In genomic region chr1:171252482-171252881, GRCh38 we compare ENCODE assay signal across 8 cellular contexts. TPM values are rescaled to one million over a fixed set of nuclear protein-coding genes. Genes with fewer than 3 reads are reported as not detected.
A peak's percentile ranks its signal among the peaks of the same experiment; 100 is the strongest.
DNase-seq lines count a peak whose midpoint lies in the region; ATAC-seq and TF ChIP-seq lines count a peak whose summit lies in the region.
"Had no signal": no experiment of that assay in that cellular context is flagged by ENCODE, and none has a peak within 500 bp of the region (broad histone marks: within the 10 kb centered on the region; RNA-seq: fewer than 3 reads in every experiment).

No MANE protein-coding gene starts in this region.

- no peak for DNase-seq in naive thymus-derived CD4-positive, alpha-beta T cell
- DNase-seq in osteoblast (ENCODE audit: insufficient read length, low spot score, missing footprints): no peak
- no peak for DNase-seq in vagina (ENCODE audit: extremely low spot score in 2 of 2)
- no peak for DNase-seq in H7

- peaks cover 44 to 56% (median 53%) of the 10 kb centered on the region in 5 donors for H3K27me3 Mint-ChIP-seq in naive thymus-derived CD4-positive, alpha-beta T cell

- no peaks in the 10 kb centered on the region for H3K36me3 Mint-ChIP-seq in naive thymus-derived CD4-positive, alpha-beta T cell

- intact Hi-C loops in naive thymus-derived CD4-positive, alpha-beta T cell (cut with micrococcal nuclease): no loop called here
- intact Hi-C loops in vagina (cut with DNase I): no loop called here

- ATAC-seq in GM18858 (IDR thresholded peaks at IDR 0.05; ENCODE audit: unreplicated experiment) (peak; percentile 95), GM21619 (IDR thresholded peaks at IDR 0.05; ENCODE audit: unreplicated experiment) (peak; percentile 87), HG03571 (IDR thresholded peaks at IDR 0.05; ENCODE audit: unreplicated experiment) (peak; percentile 46)
- ATAC-seq in naive thymus-derived CD4-positive, alpha-beta T cell: no peak

- H3K4me3 ChIP-seq in naive thymus-derived CD4-positive, alpha-beta T cell (ENCODE audit: low read length): no peak overlapping the region
- H3K4me3 ChIP-seq in osteoblast (ENCODE audit: insufficient read depth, low read length) (no peak overlapping the region), vagina (no peak overlapping the region), H7 (ENCODE audit: insufficient read depth, low read depth, low read length) (no peak overlapping the region)

- no peak for TF ChIP-seq CTCF in osteoblast (IDR thresholded peaks at IDR 0.05; ENCODE audit: extremely low read depth, low read depth, low read length)
- no peak for TF ChIP-seq CTCF in vagina (IDR thresholded peaks at IDR 0.05)

- peaks cover 0 to 2% (median 0%) of the 10 kb centered on the region in 11 donors for H3K9me3 Mint-ChIP-seq in naive thymus-derived CD4-positive, alpha-beta T cell

- TF ChIP-seq POLR2A in vagina (IDR thresholded peaks at IDR 0.05): no peak

- peak overlapping the region in 8 of 10 donors; percentile 10 to 78 (median 52) for H3K4me3 Mint-ChIP-seq in naive thymus-derived CD4-positive, alpha-beta T cell

- H3K4me1 ChIP-seq in naive thymus-derived CD4-positive, alpha-beta T cell (ENCODE audit: control insufficient read depth in 2 of 2, insufficient read depth in 2 of 2, low read length in 2 of 2): no peaks in the 10 kb centered on the region
- H3K4me1 ChIP-seq in osteoblast (ENCODE audit: insufficient read depth, low read length) (peaks cover 12% of the 10 kb centered on the region), vagina (peaks cover 28% of the 10 kb centered on the region)

- no peak overlapping the region for H3K27ac Mint-ChIP-seq in naive thymus-derived CD4-positive, alpha-beta T cell

- no peak overlapping the region for H3K27ac ChIP-seq in naive thymus-derived CD4-positive, alpha-beta T cell (ENCODE audit: low read depth, low read length)
- no peak overlapping the region for H3K27ac ChIP-seq in osteoblast (ENCODE audit: low read depth, low read length)
- no peak overlapping the region for H3K27ac ChIP-seq in vagina

- no peaks in the 10 kb centered on the region for H4K20me1 ChIP-seq in osteoblast (ENCODE audit: insufficient read depth, low read length)

- H2AFZ ChIP-seq in osteoblast (ENCODE audit: low read length): no peak overlapping the region

- POLR2A ChIA-PET in naive thymus-derived CD4-positive, alpha-beta T cell (lab: Charles Lee): no interaction called here

- peaks cover 0 to 4% of the 10 kb centered on the region in 2 donors for H3K27me3 ChIP-seq in naive thymus-derived CD4-positive, alpha-beta T cell (ENCODE audit: control insufficient read depth in 2 of 2, insufficient read depth in 2 of 2, low read length in 2 of 2)
- H3K27me3 ChIP-seq in osteoblast (ENCODE audit: insufficient read depth, low read length) (no peaks in the 10 kb centered on the region), vagina (no peaks in the 10 kb centered on the region), H7 (ENCODE audit: control insufficient read depth, insufficient read depth, low read length) (peaks cover 3% of the 10 kb centered on the region; the same call in 1 of the 2 replicates)

- CTCF ChIA-PET in naive thymus-derived CD4-positive, alpha-beta T cell (lab: Charles Lee): interaction anchor here (1.8 kb wide), 1 partner anchor 61 kb away, joined by 7 read pairs; the partner anchor contains the start of gene FMO4

- peaks cover 0 to 13% (median 9%) of the 10 kb centered on the region in 7 donors for H3K4me1 Mint-ChIP-seq in naive thymus-derived CD4-positive, alpha-beta T cell

- H3K9me3 ChIP-seq in naive thymus-derived CD4-positive, alpha-beta T cell (ENCODE audit: control insufficient read depth in 2 of 3, low read length in 3 of 3): no peaks in the 10 kb centered on the region
- H3K9me3 ChIP-seq in osteoblast (ENCODE audit: low read depth, low read length) (no peaks in the 10 kb centered on the region), vagina (no peaks in the 10 kb centered on the region)

- H3K79me2 ChIP-seq in osteoblast (ENCODE audit: insufficient read depth, low read length): no peaks in the 10 kb centered on the region

- H3K36me3 ChIP-seq in naive thymus-derived CD4-positive, alpha-beta T cell (ENCODE audit: control insufficient read depth in 2 of 3, insufficient read depth in 3 of 3, low read length in 3 of 3): no peaks in the 10 kb centered on the region
- H3K36me3 ChIP-seq in osteoblast (ENCODE audit: insufficient read depth, low read length): no peaks in the 10 kb centered on the region
- H3K36me3 ChIP-seq in vagina: no peaks in the 10 kb centered on the region
- H3K36me3 ChIP-seq in H7 (replicated peaks; ENCODE audit: control insufficient read depth, insufficient read depth, low read length): no peaks in the 10 kb centered on the region

- H3K4me2 ChIP-seq in osteoblast (ENCODE audit: insufficient read depth, low read length): no peak overlapping the region

RNA-seq across cellular contexts. Expression of gene FMO1, which starts 4.2 kb away (rescaled TPM):
- total RNA-seq in naive thymus-derived CD4-positive, alpha-beta T cell: not detected
- polyA plus RNA-seq in naive thymus-derived CD4-positive, alpha-beta T cell: not detected
- not detected in 2 replicates for total RNA-seq in osteoblast
- total RNA-seq in vagina: 6.4 TPM
- not detected in 2 replicates for total RNA-seq in H7 (2014; rRNA removed; shearing (Covaris generic))
- total RNA-seq: HT-29 had no signal
